ENCODE assay signal across 8 cellular contexts in genomic region chr12:21941522-21942376, GRCh38. TPM values are rescaled to one million over a fixed set of nuclear protein-coding genes. Genes with fewer than 3 reads are reported as not detected.
DNase-seq lines count a peak whose midpoint lies in the region; ATAC-seq, FAIRE-seq and TF ChIP-seq lines count a peak whose summit lies in the region.

No MANE protein-coding gene starts in this region.

- H3K4me1 ChIP-seq in ascending aorta (no peaks in the 10 kb centered on the region), iPS-15b (ENCODE audit: control insufficient read depth, insufficient read depth, low read length) (peaks cover 5% of the 10 kb centered on the region), gastrocnemius medialis (peaks cover 25 to 34% of the 10 kb centered on the region in 2 donors)

- TF ChIP-seq CTCF in ascending aorta (IDR thresholded peaks at IDR 0.05) (peak; percentile 32 to 55 (median 54)), gastrocnemius medialis (IDR thresholded peaks at IDR 0.05 in 4 of 5, conservative IDR thresholded peaks at IDR 0.05 in 1 of 5) (peak; percentile 43 to 82 (median 70))

- ATAC-seq in gastrocnemius medialis (peak; percentile 57 to 68), GM18858 (IDR thresholded peaks at IDR 0.05; ENCODE audit: unreplicated experiment) (no peak), GM21576 (IDR thresholded peaks at IDR 0.05; ENCODE audit: unreplicated experiment) (no peak)

- intact Hi-C loops in ascending aorta (cut with DNase I) = loop anchor here (1.0 to 5.0 kb wide), 3 partner anchors 41 to 167 kb away; partner anchors contain the start of gene KCNJ8
- intact Hi-C loops in gastrocnemius medialis (cut with DNase I; ENCODE audit: low total_unique reads) = loop anchor here (2.0 to 5.0 kb wide), 5 partner anchors 46 to 244 kb away; no protein-coding TSS in a partner anchor

- in situ Hi-C loops in gastrocnemius medialis (cut with MboI; ENCODE audit: low sequenced_read_pairs in 4 of 4) = no loop called here

- no peaks in the 10 kb centered on the region for H3K27me3 ChIP-seq in ascending aorta
- H3K27me3 ChIP-seq in iPS-15b (ENCODE audit: control insufficient read depth, insufficient read depth, low read length) = peaks cover 45% of the 10 kb centered on the region
- no peaks in the 10 kb centered on the region for H3K27me3 ChIP-seq in gastrocnemius medialis

- peak in 1 of 2 donors; percentile 8 for TF ChIP-seq POLR2A in gastrocnemius medialis (IDR thresholded peaks at IDR 0.05)
- no peak for TF ChIP-seq POLR2A in GM12891 (IDR thresholded peaks at IDR 0.05; ENCODE audit: low read depth, low read length)

- DNase-seq in GOT3 (lab: John Stamatoyannopoulos, UW) = peak; percentile 24
- peak in 1 of 2 donors; percentile 73 for DNase-seq in ascending aorta (ENCODE audit: low spot score in 2 of 2)
- DNase-seq in gastrocnemius medialis = peak; percentile 53 to 68
- DNase-seq in GM12891 (ENCODE audit: insufficient read length, low spot score) = no peak
- no peak for DNase-seq in HPDE6-E6E7 (ENCODE audit: extremely low spot score)

- H3K9me3 ChIP-seq in ascending aorta (peaks cover 0 to 9% of the 10 kb centered on the region in 2 donors), iPS-15b (ENCODE audit: control insufficient read depth, insufficient read depth, low read length) (no peaks in the 10 kb centered on the region), gastrocnemius medialis (peaks cover 0 to 5% (median 0%) of the 10 kb centered on the region in 3 donors)

- no peaks in the 10 kb centered on the region for H3K36me3 ChIP-seq in ascending aorta
- H3K36me3 ChIP-seq in iPS-15b (ENCODE audit: control insufficient read depth, insufficient read depth, low read length) = no peaks in the 10 kb centered on the region
- H3K36me3 ChIP-seq in gastrocnemius medialis = peaks cover 0 to 4% of the 10 kb centered on the region in 2 donors

- no peak for FAIRE-seq in GM12891 (lab: Jason Lieb, UNC)

- H3K27ac ChIP-seq in ascending aorta = peak overlapping the region; percentile 67 to 79
- H3K27ac ChIP-seq in gastrocnemius medialis = peak overlapping the region; percentile 91 to 97 (median 93)

- H3K9ac ChIP-seq in iPS-15b (ENCODE audit: low read depth, low read length) = no peak overlapping the region

- H3K4me3 ChIP-seq in ascending aorta (peak overlapping the region; percentile 58 to 61), iPS-15b (ENCODE audit: low read depth, low read length) (peak overlapping the region; percentile 70), gastrocnemius medialis (peak overlapping the region; percentile 61 to 78 (median 70))

TF ChIP-seq in GM12891, 5 proteins besides CTCF, POLR2A, EP300 and RAD21:
- no peak for TF ChIP-seq SPI1 (IDR thresholded peaks at IDR 0.05; ENCODE audit: low read depth, low read length)
- no peak for TF ChIP-seq POU2F2 (IDR thresholded peaks at IDR 0.05; ENCODE audit: low read depth, low read length)
- no peak for TF ChIP-seq TAF1 (IDR thresholded peaks at IDR 0.05; ENCODE audit: low read depth, low read length)
- no peak for TF ChIP-seq POLR2AphosphoS5 (IDR thresholded peaks at IDR 0.05; ENCODE audit: low read depth, low read length)
- no peak for TF ChIP-seq PAX5 (IDR thresholded peaks at IDR 0.05; ENCODE audit: insufficient read depth, low read length, severe bottlenecking)

RNA-seq across cellular contexts. Expression of gene ABCC9, which starts 0.5 kb away (rescaled TPM):
- total RNA-seq in ascending aorta = 19.8 TPM
- 100 to 1,000 TPM in 3 of 4 donors, 10 to 100 TPM in 1; 76.1 to 140 (median 118) TPM for total RNA-seq in gastrocnemius medialis
- 0.03 TPM for polyA plus RNA-seq in GM12891 (2012; ENCODE audit: low read depth, missing spikeins)

Comparison
In these comparisons a context has a peak if more than half of its experiments do, and no peak if none do; other contexts are left out.
1. DNase-seq: peak in GOT3 (single experiment) and gastrocnemius medialis (2 of 2); none in GM12891 (single experiment) and HPDE6-E6E7 (single experiment).
2. ATAC-seq: peak in gastrocnemius medialis (2 of 2); none in GM18858 (single experiment) and GM21576 (single experiment).
3. Peak in every context shown above with its lines, with median percentiles within 50 percentile points of each other: H3K4me3 ChIP-seq.